ENCODE assay signal across 8 cellular contexts in genomic region chr1:192810253-192810880, GRCh38. TPM values are rescaled to one million over a fixed set of nuclear protein-coding genes. Genes with fewer than 3 reads are reported as not detected.
DNase-seq lines count a peak whose midpoint lies in the region; ATAC-seq and TF ChIP-seq lines count a peak whose summit lies in the region.

No MANE protein-coding gene starts in this region.

- peaks cover 6% of the 10 kb centered on the region for H3K27me3 Mint-ChIP-seq in HFFc6 (ENCODE audit: insufficient read depth)
- peaks cover 22% of the 10 kb centered on the region for H3K27me3 Mint-ChIP-seq in progenitor cell of endocrine pancreas

- H3K9me3 ChIP-seq in esophagus (ENCODE audit: control insufficient read depth in 2 of 2, insufficient read depth in 1 of 2, low read depth in 1 of 2, low read length in 1 of 2): no peaks in the 10 kb centered on the region

- H3K36me3 ChIP-seq in esophagus (ENCODE audit: control insufficient read depth in 2 of 2, insufficient read depth in 2 of 2, low read length in 1 of 2): peaks cover 0 to 7% of the 10 kb centered on the region in 2 donors

- no peaks in the 10 kb centered on the region for H3K36me3 Mint-ChIP-seq in HFFc6 (ENCODE audit: low read depth)
- no peaks in the 10 kb centered on the region for H3K36me3 Mint-ChIP-seq in progenitor cell of endocrine pancreas (ENCODE audit: insufficient read depth)

- peak; percentile 70 for DNase-seq in GF-D8 (lab: John Stamatoyannopoulos, UW)
- no peak for DNase-seq in HFFc6
- DNase-seq in SIG-M5 treated with dmso at 0.1 percent for 504 hours (lab: John Stamatoyannopoulos, UW; ENCODE audit: unreplicated experiment): peak; percentile 92
- DNase-seq in progenitor cell of endocrine pancreas (ENCODE audit: low spot score, unreplicated experiment): no peak
- DNase-seq in activated effector memory CD4-positive, alpha-beta T cell treated with Interleukin-2 at 50 U/mL for 16 hours: no peak
- no peak for DNase-seq in activated naive CD4-positive, alpha-beta T cell treated with Interleukin-2 at 50 U/mL for 16 hours

- TF ChIP-seq CTCF in HFFc6 (IDR thresholded peaks at IDR 0.05): no peak
- no peak for TF ChIP-seq CTCF in progenitor cell of endocrine pancreas (IDR thresholded peaks at IDR 0.05; ENCODE audit: unreplicated experiment)

- H3K4me3 Mint-ChIP-seq in HFFc6: peak overlapping the region; percentile 99
- H3K4me3 Mint-ChIP-seq in progenitor cell of endocrine pancreas (ENCODE audit: low read depth): peak overlapping the region; percentile 86

- H3K27me3 ChIP-seq in esophagus (ENCODE audit: control insufficient read depth in 1 of 2, insufficient read depth in 2 of 2, low read length in 2 of 2): no peaks in the 10 kb centered on the region

- H3K4me3 ChIP-seq in esophagus (ENCODE audit: low read depth in 1 of 2, low read length in 2 of 2): peak overlapping the region; percentile 31 to 61

- no peaks in the 10 kb centered on the region for H3K9me3 Mint-ChIP-seq in HFFc6
- no peaks in the 10 kb centered on the region for H3K9me3 Mint-ChIP-seq in progenitor cell of endocrine pancreas (ENCODE audit: low read depth)

- ATAC-seq in HG02642 (IDR thresholded peaks at IDR 0.05; ENCODE audit: poor library complexity, unreplicated experiment): no peak

- H3K4me1 Mint-ChIP-seq in HFFc6 (ENCODE audit: low read depth) (peaks cover 33% of the 10 kb centered on the region), progenitor cell of endocrine pancreas (ENCODE audit: low read depth) (peaks cover 19% of the 10 kb centered on the region)

- H3K4me1 ChIP-seq in esophagus (ENCODE audit: control insufficient read depth in 2 of 2, insufficient read depth in 2 of 2, low read length in 1 of 2): peaks cover 0 to 3% of the 10 kb centered on the region in 2 donors

- peak overlapping the region in 1 of 2 donors; percentile 45 for H3K27ac ChIP-seq in esophagus (ENCODE audit: low read depth in 2 of 2, low read length in 1 of 2)

- H3K27ac Mint-ChIP-seq in HFFc6 (no peak overlapping the region), progenitor cell of endocrine pancreas (no peak overlapping the region)

- 54 to 71% methylated on average over 5 of the region's 5 CpGs for WGBS in esophagus, 2 donors

RNA-seq across cellular contexts. Expression of gene RGS2, which starts 1.5 kb away (rescaled TPM):
- total RNA-seq in HFFc6 (2021; fragmentation: NEBNext Ultra II Directional; extraction: Animal tissue kit (Norgen Biotek cat#: 25700)): 1 to 10 TPM; 4.4 to 7.6 (median 5.9) TPM
- polyA plus RNA-seq in esophagus: 10 to 100 TPM; 31.4 to 52.5 TPM
- total RNA-seq in progenitor cell of endocrine pancreas: 21.8 and 22.4 TPM in 2 replicates

Comparison
In these comparisons a context has a peak if more than half of its experiments do, and no peak if none do; other contexts are left out.
1. DNase-seq: peak in GF-D8 (single experiment) and SIG-M5 treated with dmso at 0.1 percent for 504 hours (single experiment); none in HFFc6 (single experiment), progenitor cell of endocrine pancreas (single experiment), activated effector memory CD4-positive, alpha-beta T cell treated with Interleukin-2 at 50 U/mL for 16 hours (single experiment) and activated naive CD4-positive, alpha-beta T cell treated with Interleukin-2 at 50 U/mL for 16 hours (single experiment).